1 cellular context compared by ENCODE assay signal in the genomic region with DNA sequence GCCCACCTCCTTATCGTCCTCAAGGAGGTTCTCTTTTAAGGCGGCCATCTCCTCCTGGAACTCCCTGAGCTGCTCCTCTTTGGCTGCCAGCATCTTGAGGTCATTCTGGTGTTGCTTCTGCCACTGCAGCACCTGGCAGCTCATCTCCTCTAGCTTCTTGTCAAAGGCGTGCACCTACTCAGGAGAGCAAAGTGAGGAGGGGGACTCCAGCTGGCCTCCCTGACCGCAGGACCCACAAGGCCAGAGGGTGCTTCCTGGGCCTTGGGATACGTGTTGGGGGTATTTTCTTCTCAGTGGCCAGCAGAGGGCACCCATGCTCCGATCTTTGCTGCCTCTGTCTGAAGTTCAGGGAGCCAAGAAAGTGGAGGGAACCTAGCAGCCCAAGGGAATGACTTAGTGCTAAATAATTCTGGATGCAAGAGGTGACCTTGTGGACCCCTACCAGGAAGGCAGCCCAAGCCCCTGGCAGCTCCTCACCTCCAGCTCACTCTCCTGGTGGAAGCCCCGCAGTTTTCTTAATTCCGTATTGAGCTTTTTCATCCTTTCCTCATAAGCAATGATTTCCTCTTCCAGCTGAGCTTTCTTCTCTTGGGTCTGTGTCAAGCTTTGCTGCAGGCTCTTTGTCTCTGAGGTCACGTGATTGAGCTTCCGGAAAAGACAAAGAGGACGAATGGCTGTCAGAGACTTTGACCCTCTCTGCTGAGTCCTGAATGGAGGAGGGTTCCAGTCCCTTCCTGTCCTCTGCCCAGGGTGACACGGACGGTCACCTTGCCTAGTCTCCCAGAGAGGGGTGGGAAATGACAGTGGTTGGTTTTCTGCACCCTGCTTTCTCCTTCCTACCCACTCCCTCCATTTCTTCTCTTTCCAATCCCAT.
TF ChIP-seq lines count a peak whose summit lies in the region.

No MANE protein-coding gene starts in this region.

TF ChIP-seq in HepG2, 621 proteins besides CTCF, POLR2A, EP300 and RAD21 (continued from another document and continues in another):
- TF ChIP-seq, protein P1, sequence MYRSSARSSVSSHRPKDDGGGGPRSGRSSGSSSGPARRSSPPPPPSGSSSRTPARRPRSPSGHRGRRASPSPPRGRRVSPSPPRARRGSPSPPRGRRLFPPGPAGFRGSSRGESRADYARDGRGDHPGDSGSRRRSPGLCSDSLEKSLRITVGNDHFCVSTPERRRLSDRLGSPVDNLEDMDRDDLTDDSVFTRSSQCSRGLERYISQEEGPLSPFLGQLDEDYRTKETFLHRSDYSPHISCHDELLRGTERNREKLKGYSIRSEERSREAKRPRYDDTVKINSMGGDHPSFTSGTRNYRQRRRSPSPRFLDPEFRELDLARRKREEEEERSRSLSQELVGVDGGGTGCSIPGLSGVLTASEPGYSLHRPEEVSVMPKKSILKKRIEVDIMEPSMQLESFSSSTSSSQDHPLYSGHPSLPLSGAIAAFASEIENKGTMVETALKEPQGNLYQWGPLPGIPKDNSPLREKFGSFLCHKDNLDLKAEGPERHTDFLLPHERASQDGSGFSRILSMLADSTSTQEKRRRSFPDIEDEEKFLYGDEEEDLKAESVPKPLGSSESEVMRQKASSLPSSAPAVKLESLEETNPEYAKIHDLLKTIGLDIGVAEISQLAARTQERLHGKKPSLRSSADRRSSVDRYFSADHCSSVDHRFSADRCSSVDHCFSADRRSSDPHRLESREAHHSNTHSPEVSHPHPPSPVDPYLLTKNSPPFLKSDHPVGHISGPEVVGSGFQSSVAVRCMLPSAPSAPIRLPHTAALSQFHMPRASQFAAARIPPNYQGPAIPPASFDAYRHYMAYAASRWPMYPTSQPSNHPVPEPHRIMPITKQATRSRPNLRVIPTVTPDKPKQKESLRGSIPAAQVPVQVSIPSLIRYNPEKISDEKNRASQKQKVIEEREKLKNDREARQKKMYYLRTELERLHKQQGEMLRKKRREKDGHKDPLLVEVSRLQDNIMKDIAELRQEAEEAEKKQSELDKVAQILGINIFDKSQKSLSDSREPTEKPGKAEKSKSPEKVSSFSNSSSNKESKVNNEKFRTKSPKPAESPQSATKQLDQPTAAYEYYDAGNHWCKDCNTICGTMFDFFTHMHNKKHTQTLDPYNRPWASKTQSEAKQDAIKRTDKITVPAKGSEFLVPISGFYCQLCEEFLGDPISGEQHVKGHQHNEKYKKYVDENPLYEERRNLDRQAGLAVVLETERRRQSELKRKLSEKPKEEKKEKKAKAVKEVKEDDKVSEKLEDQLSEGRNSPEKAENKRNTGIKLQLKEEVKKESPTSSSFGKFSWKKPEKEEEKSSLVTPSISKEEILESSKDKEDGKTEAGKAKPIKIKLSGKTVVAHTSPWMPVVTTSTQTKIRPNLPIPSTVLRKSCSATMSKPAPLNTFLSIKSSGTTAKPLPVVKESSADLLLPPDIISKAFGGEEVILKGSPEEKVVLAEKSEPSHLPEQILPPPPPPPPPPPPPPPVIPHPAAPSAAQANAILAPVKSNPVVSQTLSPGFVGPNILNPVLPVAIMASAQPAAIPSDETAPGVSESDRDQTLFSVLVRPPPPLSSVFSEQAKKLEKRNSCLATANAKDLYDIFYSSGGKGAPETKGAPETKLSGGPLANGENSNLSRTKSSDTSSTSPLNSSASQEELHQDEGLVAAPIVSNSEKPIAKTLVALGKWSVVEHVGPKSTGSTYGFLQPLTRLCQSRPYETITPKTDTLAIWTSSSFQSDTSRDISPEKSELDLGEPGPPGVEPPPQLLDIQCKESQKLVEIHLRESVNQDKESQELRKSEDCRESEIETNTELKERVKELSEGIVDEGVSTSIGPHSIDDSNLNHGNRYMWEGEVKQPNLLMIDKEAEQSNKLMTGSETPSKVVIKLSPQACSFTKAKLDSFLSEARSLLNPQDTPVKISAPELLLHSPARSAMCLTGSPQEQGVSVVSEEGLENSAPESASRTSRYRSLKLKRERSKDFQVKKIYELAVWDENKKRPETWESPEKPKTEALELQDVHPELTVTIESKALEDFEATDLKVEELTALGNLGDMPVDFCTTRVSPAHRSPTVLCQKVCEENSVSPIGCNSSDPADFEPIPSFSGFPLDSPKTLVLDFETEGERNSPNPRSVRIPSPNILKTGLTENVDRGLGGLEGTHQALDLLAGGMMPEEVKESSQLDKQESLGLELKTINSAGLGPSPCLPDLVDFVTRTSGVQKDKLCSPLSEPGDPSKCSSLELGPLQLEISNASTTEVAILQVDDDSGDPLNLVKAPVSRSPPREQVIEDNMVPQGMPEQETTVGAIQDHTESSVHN (CRISPR knock-in tag; IDR thresholded peaks at IDR 0.05): no peak
- TF ChIP-seq NBN (conservative IDR thresholded peaks at IDR 0.05) (no peak), FOXM1 (CRISPR knock-in tag; IDR thresholded peaks at IDR 0.05) (no peak), HHEX (CRISPR knock-in tag; IDR thresholded peaks at IDR 0.05) (no peak), ZNF496 (CRISPR knock-in tag; IDR thresholded peaks at IDR 0.05; ENCODE audit: insufficient replicate concordance) (no peak), ARNT2 (CRISPR knock-in tag; IDR thresholded peaks at IDR 0.05; ENCODE audit: low read depth) (0 out of 2 replicates have a peak, but pooled peaks have one; percentile 32), PHF21A (CRISPR knock-in tag; IDR thresholded peaks at IDR 0.05) (no peak), FOSL1 (CRISPR knock-in tag; IDR thresholded peaks at IDR 0.05; ENCODE audit: borderline replicate concordance) (no peak), HMGA1 (CRISPR knock-in tag; conservative IDR thresholded peaks at IDR 0.05) (no peak), NFATC3 (CRISPR knock-in tag; IDR thresholded peaks at IDR 0.05) (no peak), CC2D1A (CRISPR knock-in tag; IDR thresholded peaks at IDR 0.05) (0 out of 2 replicates have a peak, but pooled peaks have one; percentile 47), ERF (CRISPR knock-in tag; IDR thresholded peaks at IDR 0.05) (peak; percentile 44; the same call in 1 of the 2 replicates), ARID2 (CRISPR knock-in tag; IDR thresholded peaks at IDR 0.05; ENCODE audit: borderline replicate concordance) (no peak), ZNF253 (CRISPR knock-in tag; IDR thresholded peaks at IDR 0.05; ENCODE audit: borderline replicate concordance) (no peak), AGO1 (IDR thresholded peaks at IDR 0.05; ENCODE audit: low read depth, low read length, poor library complexity, severe bottlenecking) (no peak), ZNF644 (CRISPR knock-in tag; IDR thresholded peaks at IDR 0.05; ENCODE audit: low read depth) (peak; percentile 50; the same call in 1 of the 2 replicates), ZNF883 (CRISPR knock-in tag; IDR thresholded peaks at IDR 0.05; ENCODE audit: not compliant biosample characterization) (no peak), ETV6 (CRISPR knock-in tag; conservative IDR thresholded peaks at IDR 0.05) (no peak), ZNF782 (CRISPR knock-in tag; IDR thresholded peaks at IDR 0.05; ENCODE audit: borderline replicate concordance) (no peak), ZNF772 (CRISPR knock-in tag; IDR thresholded peaks at IDR 0.05) (0 out of 2 replicates have a peak, but pooled peaks have one; percentile 22)
- TF ChIP-seq, protein P2, sequence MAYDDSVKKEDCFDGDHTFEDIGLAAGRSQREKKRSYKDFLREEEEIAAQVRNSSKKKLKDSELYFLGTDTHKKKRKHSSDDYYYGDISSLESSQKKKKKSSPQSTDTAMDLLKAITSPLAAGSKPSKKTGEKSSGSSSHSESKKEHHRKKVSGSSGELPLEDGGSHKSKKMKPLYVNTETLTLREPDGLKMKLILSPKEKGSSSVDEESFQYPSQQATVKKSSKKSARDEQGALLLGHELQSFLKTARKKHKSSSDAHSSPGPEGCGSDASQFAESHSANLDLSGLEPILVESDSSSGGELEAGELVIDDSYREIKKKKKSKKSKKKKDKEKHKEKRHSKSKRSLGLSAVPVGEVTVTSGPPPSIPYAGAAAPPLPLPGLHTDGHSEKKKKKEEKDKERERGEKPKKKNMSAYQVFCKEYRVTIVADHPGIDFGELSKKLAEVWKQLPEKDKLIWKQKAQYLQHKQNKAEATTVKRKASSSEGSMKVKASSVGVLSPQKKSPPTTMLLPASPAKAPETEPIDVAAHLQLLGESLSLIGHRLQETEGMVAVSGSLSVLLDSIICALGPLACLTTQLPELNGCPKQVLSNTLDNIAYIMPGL (CRISPR knock-in tag; IDR thresholded peaks at IDR 0.05; ENCODE audit: borderline replicate concordance in 1 of 2, low read depth in 1 of 2): peak in 1 of 2 experiments; percentile 36; a peak in 1 of 4 replicates
- TF ChIP-seq, protein P3, sequence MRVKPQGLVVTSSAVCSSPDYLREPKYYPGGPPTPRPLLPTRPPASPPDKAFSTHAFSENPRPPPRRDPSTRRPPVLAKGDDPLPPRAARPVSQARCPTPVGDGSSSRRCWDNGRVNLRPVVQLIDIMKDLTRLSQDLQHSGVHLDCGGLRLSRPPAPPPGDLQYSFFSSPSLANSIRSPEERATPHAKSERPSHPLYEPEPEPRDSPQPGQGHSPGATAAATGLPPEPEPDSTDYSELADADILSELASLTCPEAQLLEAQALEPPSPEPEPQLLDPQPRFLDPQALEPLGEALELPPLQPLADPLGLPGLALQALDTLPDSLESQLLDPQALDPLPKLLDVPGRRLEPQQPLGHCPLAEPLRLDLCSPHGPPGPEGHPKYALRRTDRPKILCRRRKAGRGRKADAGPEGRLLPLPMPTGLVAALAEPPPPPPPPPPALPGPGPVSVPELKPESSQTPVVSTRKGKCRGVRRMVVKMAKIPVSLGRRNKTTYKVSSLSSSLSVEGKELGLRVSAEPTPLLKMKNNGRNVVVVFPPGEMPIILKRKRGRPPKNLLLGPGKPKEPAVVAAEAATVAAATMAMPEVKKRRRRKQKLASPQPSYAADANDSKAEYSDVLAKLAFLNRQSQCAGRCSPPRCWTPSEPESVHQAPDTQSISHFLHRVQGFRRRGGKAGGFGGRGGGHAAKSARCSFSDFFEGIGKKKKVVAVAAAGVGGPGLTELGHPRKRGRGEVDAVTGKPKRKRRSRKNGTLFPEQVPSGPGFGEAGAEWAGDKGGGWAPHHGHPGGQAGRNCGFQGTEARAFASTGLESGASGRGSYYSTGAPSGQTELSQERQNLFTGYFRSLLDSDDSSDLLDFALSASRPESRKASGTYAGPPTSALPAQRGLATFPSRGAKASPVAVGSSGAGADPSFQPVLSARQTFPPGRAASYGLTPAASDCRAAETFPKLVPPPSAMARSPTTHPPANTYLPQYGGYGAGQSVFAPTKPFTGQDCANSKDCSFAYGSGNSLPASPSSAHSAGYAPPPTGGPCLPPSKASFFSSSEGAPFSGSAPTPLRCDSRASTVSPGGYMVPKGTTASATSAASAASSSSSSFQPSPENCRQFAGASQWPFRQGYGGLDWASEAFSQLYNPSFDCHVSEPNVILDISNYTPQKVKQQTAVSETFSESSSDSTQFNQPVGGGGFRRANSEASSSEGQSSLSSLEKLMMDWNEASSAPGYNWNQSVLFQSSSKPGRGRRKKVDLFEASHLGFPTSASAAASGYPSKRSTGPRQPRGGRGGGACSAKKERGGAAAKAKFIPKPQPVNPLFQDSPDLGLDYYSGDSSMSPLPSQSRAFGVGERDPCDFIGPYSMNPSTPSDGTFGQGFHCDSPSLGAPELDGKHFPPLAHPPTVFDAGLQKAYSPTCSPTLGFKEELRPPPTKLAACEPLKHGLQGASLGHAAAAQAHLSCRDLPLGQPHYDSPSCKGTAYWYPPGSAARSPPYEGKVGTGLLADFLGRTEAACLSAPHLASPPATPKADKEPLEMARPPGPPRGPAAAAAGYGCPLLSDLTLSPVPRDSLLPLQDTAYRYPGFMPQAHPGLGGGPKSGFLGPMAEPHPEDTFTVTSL (CRISPR knock-in tag; IDR thresholded peaks at IDR 0.05; ENCODE audit: borderline replicate concordance): no peak
- TF ChIP-seq, protein P4, sequence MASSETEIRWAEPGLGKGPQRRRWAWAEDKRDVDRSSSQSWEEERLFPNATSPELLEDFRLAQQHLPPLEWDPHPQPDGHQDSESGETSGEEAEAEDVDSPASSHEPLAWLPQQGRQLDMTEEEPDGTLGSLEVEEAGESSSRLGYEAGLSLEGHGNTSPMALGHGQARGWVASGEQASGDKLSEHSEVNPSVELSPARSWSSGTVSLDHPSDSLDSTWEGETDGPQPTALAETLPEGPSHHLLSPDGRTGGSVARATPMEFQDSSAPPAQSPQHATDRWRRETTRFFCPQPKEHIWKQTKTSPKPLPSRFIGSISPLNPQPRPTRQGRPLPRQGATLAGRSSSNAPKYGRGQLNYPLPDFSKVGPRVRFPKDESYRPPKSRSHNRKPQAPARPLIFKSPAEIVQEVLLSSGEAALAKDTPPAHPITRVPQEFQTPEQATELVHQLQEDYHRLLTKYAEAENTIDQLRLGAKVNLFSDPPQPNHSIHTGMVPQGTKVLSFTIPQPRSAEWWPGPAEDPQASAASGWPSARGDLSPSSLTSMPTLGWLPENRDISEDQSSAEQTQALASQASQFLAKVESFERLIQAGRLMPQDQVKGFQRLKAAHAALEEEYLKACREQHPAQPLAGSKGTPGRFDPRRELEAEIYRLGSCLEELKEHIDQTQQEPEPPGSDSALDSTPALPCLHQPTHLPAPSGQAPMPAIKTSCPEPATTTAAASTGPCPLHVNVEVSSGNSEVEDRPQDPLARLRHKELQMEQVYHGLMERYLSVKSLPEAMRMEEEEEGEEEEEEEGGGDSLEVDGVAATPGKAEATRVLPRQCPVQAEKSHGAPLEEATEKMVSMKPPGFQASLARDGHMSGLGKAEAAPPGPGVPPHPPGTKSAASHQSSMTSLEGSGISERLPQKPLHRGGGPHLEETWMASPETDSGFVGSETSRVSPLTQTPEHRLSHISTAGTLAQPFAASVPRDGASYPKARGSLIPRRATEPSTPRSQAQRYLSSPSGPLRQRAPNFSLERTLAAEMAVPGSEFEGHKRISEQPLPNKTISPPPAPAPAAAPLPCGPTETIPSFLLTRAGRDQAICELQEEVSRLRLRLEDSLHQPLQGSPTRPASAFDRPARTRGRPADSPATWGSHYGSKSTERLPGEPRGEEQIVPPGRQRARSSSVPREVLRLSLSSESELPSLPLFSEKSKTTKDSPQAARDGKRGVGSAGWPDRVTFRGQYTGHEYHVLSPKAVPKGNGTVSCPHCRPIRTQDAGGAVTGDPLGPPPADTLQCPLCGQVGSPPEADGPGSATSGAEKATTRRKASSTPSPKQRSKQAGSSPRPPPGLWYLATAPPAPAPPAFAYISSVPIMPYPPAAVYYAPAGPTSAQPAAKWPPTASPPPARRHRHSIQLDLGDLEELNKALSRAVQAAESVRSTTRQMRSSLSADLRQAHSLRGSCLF (CRISPR knock-in tag; IDR thresholded peaks at IDR 0.05; ENCODE audit: borderline replicate concordance): no peak
- TF ChIP-seq, protein P5, sequence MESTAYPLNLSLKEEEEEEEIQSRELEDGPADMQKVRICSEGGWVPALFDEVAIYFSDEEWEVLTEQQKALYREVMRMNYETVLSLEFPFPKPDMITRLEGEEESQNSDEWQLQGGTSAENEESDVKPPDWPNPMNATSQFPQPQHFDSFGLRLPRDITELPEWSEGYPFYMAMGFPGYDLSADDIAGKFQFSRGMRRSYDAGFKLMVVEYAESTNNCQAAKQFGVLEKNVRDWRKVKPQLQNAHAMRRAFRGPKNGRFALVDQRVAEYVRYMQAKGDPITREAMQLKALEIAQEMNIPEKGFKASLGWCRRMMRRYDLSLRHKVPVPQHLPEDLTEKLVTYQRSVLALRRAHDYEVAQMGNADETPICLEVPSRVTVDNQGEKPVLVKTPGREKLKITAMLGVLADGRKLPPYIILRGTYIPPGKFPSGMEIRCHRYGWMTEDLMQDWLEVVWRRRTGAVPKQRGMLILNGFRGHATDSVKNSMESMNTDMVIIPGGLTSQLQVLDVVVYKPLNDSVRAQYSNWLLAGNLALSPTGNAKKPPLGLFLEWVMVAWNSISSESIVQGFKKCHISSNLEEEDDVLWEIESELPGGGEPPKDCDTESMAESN (CRISPR knock-in tag; conservative IDR thresholded peaks at IDR 0.05): no peak
- TF ChIP-seq, protein P6, sequence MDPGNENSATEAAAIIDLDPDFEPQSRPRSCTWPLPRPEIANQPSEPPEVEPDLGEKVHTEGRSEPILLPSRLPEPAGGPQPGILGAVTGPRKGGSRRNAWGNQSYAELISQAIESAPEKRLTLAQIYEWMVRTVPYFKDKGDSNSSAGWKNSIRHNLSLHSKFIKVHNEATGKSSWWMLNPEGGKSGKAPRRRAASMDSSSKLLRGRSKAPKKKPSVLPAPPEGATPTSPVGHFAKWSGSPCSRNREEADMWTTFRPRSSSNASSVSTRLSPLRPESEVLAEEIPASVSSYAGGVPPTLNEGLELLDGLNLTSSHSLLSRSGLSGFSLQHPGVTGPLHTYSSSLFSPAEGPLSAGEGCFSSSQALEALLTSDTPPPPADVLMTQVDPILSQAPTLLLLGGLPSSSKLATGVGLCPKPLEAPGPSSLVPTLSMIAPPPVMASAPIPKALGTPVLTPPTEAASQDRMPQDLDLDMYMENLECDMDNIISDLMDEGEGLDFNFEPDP (CRISPR knock-in tag; conservative IDR thresholded peaks at IDR 0.05): no peak
